2 cellular contexts compared by ENCODE assay signal in genomic region chr5:139657363-139658321, GRCh38.
TF ChIP-seq lines count a peak whose summit lies in the region.

No MANE protein-coding gene starts in this region.

TF ChIP-seq in liver, 16 proteins besides CTCF, POLR2A, EP300 and RAD21 (continued from another document):
- TF ChIP-seq REST (IDR thresholded peaks at IDR 0.05) (no peak), ZBTB33 (IDR thresholded peaks at IDR 0.05) (no peak), ATF3 (IDR thresholded peaks at IDR 0.05) (no peak), HNF4A (conservative IDR thresholded peaks at IDR 0.05) (no peak), FOXA1 (IDR thresholded peaks at IDR 0.05) (no peak), GABPA (IDR thresholded peaks at IDR 0.05 in 1 of 2, conservative IDR thresholded peaks at IDR 0.05 in 1 of 2) (no peak), EGR1 (IDR thresholded peaks at IDR 0.05; ENCODE audit: low read depth in 2 of 2) (no peak)

TF ChIP-seq in HepG2, 621 proteins besides CTCF, POLR2A, EP300 and RAD21 (continued from another document):
- TF ChIP-seq ZNF33A (CRISPR knock-in tag; IDR thresholded peaks at IDR 0.05; ENCODE audit: borderline replicate concordance) (no peak), GATAD1 (CRISPR knock-in tag; IDR thresholded peaks at IDR 0.05) (no peak), GFI1 (CRISPR knock-in tag; IDR thresholded peaks at IDR 0.05; ENCODE audit: borderline replicate concordance) (no peak)
TF ChIP-seq in HepG2: peak in this region for 0.
